Comparison of ENCODE assay signal across 20 cellular contexts in the genomic region with DNA sequence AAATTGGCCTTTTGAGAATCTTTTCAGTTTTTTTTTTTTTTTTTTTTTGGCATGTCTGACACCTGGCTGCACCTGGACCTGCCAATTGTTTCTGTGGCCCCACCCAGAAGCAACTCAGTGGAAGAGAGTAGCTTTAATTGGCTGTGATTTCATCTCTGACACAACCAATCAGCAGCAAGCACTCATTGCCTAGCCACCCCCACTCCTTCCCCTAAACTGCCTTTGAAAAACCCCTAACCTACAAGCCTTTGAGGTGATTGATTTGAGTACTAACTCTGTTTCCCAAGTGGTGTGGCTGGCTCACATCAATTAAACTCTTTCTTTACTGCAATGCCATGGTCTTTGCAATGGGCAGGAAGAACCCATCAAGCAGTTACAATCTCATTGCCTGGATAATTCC.
A peak's percentile ranks its signal among the peaks of the same experiment; 100 is the strongest.
DNase-seq lines count a peak whose midpoint lies in the region; ATAC-seq and TF ChIP-seq lines count a peak whose summit lies in the region.
"Had no signal": no experiment of that assay in that cellular context is flagged by ENCODE, and none has a peak within 500 bp of the region (broad histone marks: within the 10 kb centered on the region; RNA-seq: fewer than 3 reads in every experiment).

No MANE protein-coding gene starts in this region.

- DNase-seq in activated CD4-positive, alpha-beta T cell treated with anti-CD3 and anti-CD28 coated beads for 36 hours, result no peak
- DNase-seq in activated CD4-positive, alpha-beta T cell treated with anti-CD3 and anti-CD28 coated beads, Interleukin-2, amount 10 ng/mL, durations not matched to agents 24 days and 14 days, result no peak
- peak; percentile 0 for DNase-seq in GM06990 (ENCODE audit: extremely low read depth, insufficient read length)
- no peak for DNase-seq in Karpas-422
- no peak for DNase-seq in SW480 (ENCODE audit: low spot score)
- DNase-seq: AML-193; CD4-positive, alpha-beta memory T cell; DMS153; DMS79; GDM1; HCEC 1CT; IMR-90 had no signal

- no peaks in the 10 kb centered on the region for H3K9me3 Mint-ChIP-seq in activated CD4-positive, alpha-beta T cell treated with anti-CD3 and anti-CD28 coated beads for 36 hours (ENCODE audit: low read depth)
- peaks cover 4% of the 10 kb centered on the region for H3K9me3 Mint-ChIP-seq in activated CD4-positive, alpha-beta T cell treated with anti-CD3 and anti-CD28 coated beads, Interleukin-2, amount 10 ng/mL, durations not matched to agents 24 days and 14 days

- CTCF ChIA-PET in activated CD4-positive, alpha-beta T cell treated with anti-CD3 and anti-CD28 coated beads for 36 hours (lab: Charles Lee), result no interaction called here

- no peak overlapping the region for H3K4me2 ChIP-seq in Karpas-422 (ENCODE audit: low read depth, low read length, poor library complexity, severe bottlenecking)
- H3K4me2 ChIP-seq: A549, GM23338 had no signal

- H3K9ac ChIP-seq in Karpas-422 (ENCODE audit: low read length), result no peak overlapping the region

- H3K36me3 Mint-ChIP-seq in activated CD4-positive, alpha-beta T cell treated with anti-CD3 and anti-CD28 coated beads for 36 hours (ENCODE audit: low read depth), result no peaks in the 10 kb centered on the region
- no peaks in the 10 kb centered on the region for H3K36me3 Mint-ChIP-seq in activated CD4-positive, alpha-beta T cell treated with anti-CD3 and anti-CD28 coated beads, Interleukin-2, amount 10 ng/mL, durations not matched to agents 24 days and 14 days (ENCODE audit: low read depth)
- H3K36me3 Mint-ChIP-seq: CD4-positive, alpha-beta memory T cell had no signal

- no peaks in the 10 kb centered on the region for H3K27me3 ChIP-seq in GM06990 (replicated peaks; ENCODE audit: control insufficient read depth, insufficient read depth, low read length)
- no peaks in the 10 kb centered on the region; the same call in 1 of the 2 replicates for H3K27me3 ChIP-seq in Karpas-422 (ENCODE audit: low read length)

- H3K4me1 ChIP-seq in Karpas-422 (ENCODE audit: low read length), result no peaks in the 10 kb centered on the region
- H3K4me1 ChIP-seq: A549 had no signal

- H3K4me3 Mint-ChIP-seq in activated CD4-positive, alpha-beta T cell treated with anti-CD3 and anti-CD28 coated beads for 36 hours, result no peak overlapping the region
- H3K4me3 Mint-ChIP-seq in activated CD4-positive, alpha-beta T cell treated with anti-CD3 and anti-CD28 coated beads, Interleukin-2, amount 10 ng/mL, durations not matched to agents 24 days and 14 days, result no peak overlapping the region
- H3K4me3 Mint-ChIP-seq: CD4-positive, alpha-beta memory T cell; GM23338 had no signal

- intact Hi-C loops in activated CD4-positive, alpha-beta T cell treated with anti-CD3 and anti-CD28 coated beads for 36 hours (cut with DNase I, micrococcal nuclease), result no loop called here
- intact Hi-C loops in activated CD4-positive, alpha-beta T cell treated with anti-CD3 and anti-CD28 coated beads, Interleukin-2, amount 10 ng/mL, durations not matched to agents 24 days and 14 days (cut with micrococcal nuclease), result no loop called here

- POLR2A ChIA-PET in activated CD4-positive, alpha-beta T cell treated with anti-CD3 and anti-CD28 coated beads for 36 hours (lab: Charles Lee), result no interaction called here

- H3K36me3 ChIP-seq in GM06990 (ENCODE audit: control insufficient read depth, insufficient read depth, low read length), result no peaks in the 10 kb centered on the region
- H3K36me3 ChIP-seq in Karpas-422 (ENCODE audit: insufficient read depth, low read length), result no peaks in the 10 kb centered on the region

- no peak for TF ChIP-seq CTCF in GM06990 (IDR thresholded peaks at IDR 0.05; ENCODE audit: insufficient read depth, low read length, poor library complexity, severe bottlenecking)

- no peaks in the 10 kb centered on the region; the same call in 1 of the 2 replicates for H3K9me2 ChIP-seq in Karpas-422 (replicated peaks; ENCODE audit: insufficient read depth, low read length)

- no peaks in the 10 kb centered on the region for H3K27me3 Mint-ChIP-seq in activated CD4-positive, alpha-beta T cell treated with anti-CD3 and anti-CD28 coated beads for 36 hours
- H3K27me3 Mint-ChIP-seq in activated CD4-positive, alpha-beta T cell treated with anti-CD3 and anti-CD28 coated beads, Interleukin-2, amount 10 ng/mL, durations not matched to agents 24 days and 14 days, result no peaks in the 10 kb centered on the region

- no peaks in the 10 kb centered on the region for H3K79me2 ChIP-seq in Karpas-422 (ENCODE audit: low read length)

- no peak overlapping the region for H3K27ac ChIP-seq in Karpas-422 (ENCODE audit: low read length)
- H3K27ac ChIP-seq: 22Rv1, A549, C4-2B had no signal

- H2AFZ ChIP-seq in Karpas-422 (ENCODE audit: low read length), result no peak overlapping the region
- H2AFZ ChIP-seq: GM23338 had no signal

- H3K9me3 ChIP-seq in Karpas-422 (ENCODE audit: low read length), result no peaks in the 10 kb centered on the region
- H3K9me3 ChIP-seq: A549 had no signal

- H3K27ac Mint-ChIP-seq in activated CD4-positive, alpha-beta T cell treated with anti-CD3 and anti-CD28 coated beads for 36 hours, result no peak overlapping the region
- no peak overlapping the region for H3K27ac Mint-ChIP-seq in activated CD4-positive, alpha-beta T cell treated with anti-CD3 and anti-CD28 coated beads, Interleukin-2, amount 10 ng/mL, durations not matched to agents 24 days and 14 days
- H3K27ac Mint-ChIP-seq: GM23338 had no signal

- no peaks in the 10 kb centered on the region for H4K20me1 ChIP-seq in Karpas-422 (ENCODE audit: insufficient read depth, low read depth, low read length)

- no peaks in the 10 kb centered on the region for H3K4me1 Mint-ChIP-seq in activated CD4-positive, alpha-beta T cell treated with anti-CD3 and anti-CD28 coated beads for 36 hours
- H3K4me1 Mint-ChIP-seq in activated CD4-positive, alpha-beta T cell treated with anti-CD3 and anti-CD28 coated beads, Interleukin-2, amount 10 ng/mL, durations not matched to agents 24 days and 14 days, result no peaks in the 10 kb centered on the region

- peak; percentile 47 for ATAC-seq in activated CD4-positive, alpha-beta T cell treated with anti-CD3 and anti-CD28 coated beads for 36 hours
- ATAC-seq in GM19351 (IDR thresholded peaks at IDR 0.05; ENCODE audit: unreplicated experiment) (peak; percentile 43), HG02884 (IDR thresholded peaks at IDR 0.05; ENCODE audit: unreplicated experiment) (peak; percentile 42), GM19455 (IDR thresholded peaks at IDR 0.05; ENCODE audit: unreplicated experiment) (no peak)
- ATAC-seq: A549, GM23338, K562 had no signal

- H3K4me3 ChIP-seq in GM06990 (replicated peaks; ENCODE audit: low read depth, low read length), result no peak overlapping the region
- H3K4me3 ChIP-seq in Karpas-422 (ENCODE audit: low read length), result no peak overlapping the region
- H3K4me3 ChIP-seq: A549, GM23338, K562 had no signal
